Comparison of ENCODE assay signal across 2 cellular contexts in genomic region chr14:103377522-103378041, GRCh38.
TF ChIP-seq lines count a peak whose summit lies in the region.

No MANE protein-coding gene starts in this region.

TF ChIP-seq in GM23338, 12 proteins besides CTCF, POLR2A, EP300 and RAD21:
- TF ChIP-seq ZNF462 (CRISPR knock-in tag; IDR thresholded peaks at IDR 0.05): no peak
- TF ChIP-seq REST (IDR thresholded peaks at IDR 0.05; ENCODE audit: unreplicated experiment): no peak
- TF ChIP-seq EZH2phosphoT487 (IDR thresholded peaks at IDR 0.05; ENCODE audit: unreplicated experiment): no peak
- no peak for TF ChIP-seq ETS1 (IDR thresholded peaks at IDR 0.05)
- TF ChIP-seq JUNB (IDR thresholded peaks at IDR 0.05; ENCODE audit: unreplicated experiment): no peak
- TF ChIP-seq NANOG (IDR thresholded peaks at IDR 0.05; ENCODE audit: borderline replicate concordance): no peak
- no peak for TF ChIP-seq POLR2AphosphoS5 (IDR thresholded peaks at IDR 0.05; ENCODE audit: low read depth)
- TF ChIP-seq ZNF114 (CRISPR knock-in tag; IDR thresholded peaks at IDR 0.05): no peak
- no peak for TF ChIP-seq STAT1 (IDR thresholded peaks at IDR 0.05; ENCODE audit: unreplicated experiment)
- TF ChIP-seq ZNF331 (CRISPR knock-in tag; IDR thresholded peaks at IDR 0.05; ENCODE audit: low read depth): no peak
- TF ChIP-seq CREB1 (CRISPR knock-in tag; IDR thresholded peaks at IDR 0.05; ENCODE audit: low read depth): no peak
- no peak for TF ChIP-seq EZH2 (IDR thresholded peaks at IDR 0.05; ENCODE audit: low read depth, unreplicated experiment)

TF ChIP-seq in K562, 482 proteins besides CTCF, POLR2A, EP300 and RAD21:
- TF ChIP-seq TEAD1 (CRISPR knock-in tag; IDR thresholded peaks at IDR 0.05): 0 out of 4 replicates have a peak, but pooled peaks of 1 of the 2 experiments have one; percentile 28
- TF ChIP-seq RBBP5 (IDR thresholded peaks at IDR 0.05; ENCODE audit: borderline replicate concordance, insufficient read depth, low read length, poor library complexity, severe bottlenecking): peak; percentile 23
- peak; percentile 18; the same call in 1 of the 2 replicates for TF ChIP-seq SMARCA5 (IDR thresholded peaks at IDR 0.05)
- TF ChIP-seq ETV1 (tag; conservative IDR thresholded peaks at IDR 0.05; ENCODE audit: low read depth): no peak
- TF ChIP-seq ZNF121 (CRISPR knock-in tag; conservative IDR thresholded peaks at IDR 0.05): no peak
- no peak for TF ChIP-seq CHD4 (IDR thresholded peaks at IDR 0.05; ENCODE audit: insufficient read depth, insufficient replicate concordance, low read depth, low read length, poor library complexity, severe bottlenecking)
- no peak for TF ChIP-seq TAF15 (IDR thresholded peaks at IDR 0.05; ENCODE audit: low read depth, low read length)
- peak; percentile 48 for TF ChIP-seq BCOR (IDR thresholded peaks at IDR 0.05)
- TF ChIP-seq ZNF644 (tag; IDR thresholded peaks at IDR 0.05; ENCODE audit: low read depth): no peak
- no peak for TF ChIP-seq MAFG (tag; conservative IDR thresholded peaks at IDR 0.05)
- 0 out of 2 replicates have a peak, but pooled peaks have one; percentile 32 for TF ChIP-seq ADNP (tag; IDR thresholded peaks at IDR 0.05)
- no peak for TF ChIP-seq JUN (IDR thresholded peaks at IDR 0.05; ENCODE audit: borderline replicate concordance, low read depth, low read length)
- TF ChIP-seq JUN (CRISPR knock-in tag; IDR thresholded peaks at IDR 0.05; ENCODE audit: borderline replicate concordance): no peak
- TF ChIP-seq RBM25 (IDR thresholded peaks at IDR 0.05; ENCODE audit: low read depth, low read length, severe bottlenecking): peak; percentile 62
- 0 out of 2 replicates have a peak, but pooled peaks have one; percentile 33 for TF ChIP-seq TCF15 (CRISPR knock-in tag; IDR thresholded peaks at IDR 0.05)
- TF ChIP-seq ELK3 (CRISPR knock-in tag; IDR thresholded peaks at IDR 0.05): no peak
- TF ChIP-seq NCOA2 (IDR thresholded peaks at IDR 0.05; ENCODE audit: partially characterized antibody in 2 of 2): no peak
- TF ChIP-seq PHF8 (IDR thresholded peaks at IDR 0.05; ENCODE audit: borderline replicate concordance, low read length): peak; percentile 21; the same call in 1 of the 2 replicates
- no peak for TF ChIP-seq ASH1L (IDR thresholded peaks at IDR 0.05; ENCODE audit: borderline replicate concordance, low read depth, partially characterized antibody)
- peak; percentile 66 for TF ChIP-seq PRDM10 (IDR thresholded peaks at IDR 0.05; ENCODE audit: partially characterized antibody)
- no peak for TF ChIP-seq BRCA1 (IDR thresholded peaks at IDR 0.05)
- TF ChIP-seq BRCA1 (CRISPR knock-in tag; IDR thresholded peaks at IDR 0.05): no peak
- TF ChIP-seq AFF1 (IDR thresholded peaks at IDR 0.05; ENCODE audit: low read depth in 1 of 2, partially characterized antibody in 2 of 2): peak in 1 of 2 experiments; percentile 7
- no peak for TF ChIP-seq TFAP4 (CRISPR knock-in tag; IDR thresholded peaks at IDR 0.05; ENCODE audit: borderline replicate concordance)
- no peak for TF ChIP-seq ATF7 (IDR thresholded peaks at IDR 0.05)
